ENCODE assay signal across 15 cellular contexts in genomic region chr5:17267099-17267498, GRCh38. TPM values are rescaled to one million over a fixed set of nuclear protein-coding genes. Genes with fewer than 3 reads are reported as not detected.
DNase-seq lines count a peak whose midpoint lies in the region; ATAC-seq and TF ChIP-seq lines count a peak whose summit lies in the region.
"Had no signal": no experiment of that assay in that cellular context is flagged by ENCODE, and none has a peak within 500 bp of the region (broad histone marks: within the 10 kb centered on the region; RNA-seq: fewer than 3 reads in every experiment).

No MANE protein-coding gene starts in this region.

- H3K36me3 Mint-ChIP-seq in glutamatergic neuron (ENCODE audit: unreplicated experiment), result no peaks in the 10 kb centered on the region
- H3K36me3 Mint-ChIP-seq: activated naive CD8-positive, alpha-beta T cell treated with anti-CD3 and anti-CD28 coated beads, Interleukin-2, amount 10 ng/mL, durations not matched to agents 7 days and 5 days had no signal

- TF ChIP-seq CTCF in glutamatergic neuron (IDR thresholded peaks at IDR 0.05; ENCODE audit: partially characterized antibody, unreplicated experiment) (no peak), tibial artery (IDR thresholded peaks at IDR 0.05) (no peak)

- H3K4me1 Mint-ChIP-seq in glutamatergic neuron (ENCODE audit: low read depth, unreplicated experiment), result peaks cover 64% of the 10 kb centered on the region
- H3K4me1 Mint-ChIP-seq: activated naive CD8-positive, alpha-beta T cell treated with anti-CD3 and anti-CD28 coated beads, Interleukin-2, amount 10 ng/mL, durations not matched to agents 7 days and 5 days had no signal

- no peak overlapping the region for H3K4me3 ChIP-seq in tibial artery
- H3K4me3 ChIP-seq: gastrocnemius medialis, left ventricle myocardium inferior, stomach had no signal

- ATAC-seq in GM18511 (IDR thresholded peaks at IDR 0.05; ENCODE audit: unreplicated experiment) (peak; percentile 62), GM21737 (IDR thresholded peaks at IDR 0.05; ENCODE audit: unreplicated experiment) (peak; percentile 41), HG03354 (IDR thresholded peaks at IDR 0.05; ENCODE audit: poor library complexity, severe bottlenecking, unreplicated experiment) (peak; percentile 64), GM18505 (IDR thresholded peaks at IDR 0.05; ENCODE audit: unreplicated experiment) (no peak)
- ATAC-seq: gastrocnemius medialis had no signal

- peaks cover 12% of the 10 kb centered on the region for H3K27me3 Mint-ChIP-seq in glutamatergic neuron (ENCODE audit: unreplicated experiment)
- H3K27me3 Mint-ChIP-seq: activated naive CD8-positive, alpha-beta T cell treated with anti-CD3 and anti-CD28 coated beads, Interleukin-2, amount 10 ng/mL, durations not matched to agents 7 days and 5 days; dendritic cell treated with granulocyte-macrophage colony-stimulating factor and Interleukin-4, amounts not matched to agents 40 ng/mL and 50 ng/mL, for 4 days had no signal

- no peak for DNase-seq in glutamatergic neuron
- no peak for DNase-seq in activated CD4-positive, alpha-beta T cell treated with anti-CD3 and anti-CD28 coated beads, Interleukin-2, amount 50 U/mL, for 1 hour
- no peak for DNase-seq in tibial artery
- DNase-seq in stimulated activated CD4-positive, alpha-beta T cell treated with anti-CD3 and anti-CD28 coated beads, Interleukin-2, amount 100 ng/mL, for 48 hours, result no peak
- DNase-seq: activated naive CD8-positive, alpha-beta T cell treated with anti-CD3 and anti-CD28 coated beads, Interleukin-2, amount 10 ng/mL, durations not matched to agents 7 days and 5 days; gastrocnemius medialis; left ventricle myocardium inferior; NCI-H774; occipital lobe; stomach had no signal

- peak overlapping the region; percentile 52 for H3K27ac Mint-ChIP-seq in glutamatergic neuron (ENCODE audit: unreplicated experiment)
- H3K27ac Mint-ChIP-seq: activated naive CD8-positive, alpha-beta T cell treated with anti-CD3 and anti-CD28 coated beads, Interleukin-2, amount 10 ng/mL, durations not matched to agents 7 days and 5 days; dendritic cell treated with granulocyte-macrophage colony-stimulating factor and Interleukin-4, amounts not matched to agents 40 ng/mL and 50 ng/mL, for 4 days had no signal

- TF ChIP-seq POLR2A in GM18505 (IDR thresholded peaks at IDR 0.05; ENCODE audit: borderline replicate concordance, extremely low read depth, insufficient read depth, insufficient read length), result no peak

- H3K9me3 Mint-ChIP-seq in glutamatergic neuron (ENCODE audit: unreplicated experiment), result peaks cover 8% of the 10 kb centered on the region
- H3K9me3 Mint-ChIP-seq: activated naive CD8-positive, alpha-beta T cell treated with anti-CD3 and anti-CD28 coated beads, Interleukin-2, amount 10 ng/mL, durations not matched to agents 7 days and 5 days; dendritic cell treated with granulocyte-macrophage colony-stimulating factor and Interleukin-4, amounts not matched to agents 40 ng/mL and 50 ng/mL, for 4 days had no signal

- no peaks in the 10 kb centered on the region for H3K36me3 ChIP-seq in tibial artery
- H3K36me3 ChIP-seq: gastrocnemius medialis, left ventricle myocardium inferior, stomach had no signal

- H3K27me3 ChIP-seq in tibial artery, result no peaks in the 10 kb centered on the region
- H3K27me3 ChIP-seq: gastrocnemius medialis, stomach had no signal

- H3K4me1 ChIP-seq in tibial artery, result no peaks in the 10 kb centered on the region
- H3K4me1 ChIP-seq: gastrocnemius medialis, left ventricle myocardium inferior, stomach had no signal

- H3K9me3 ChIP-seq in tibial artery, result no peaks in the 10 kb centered on the region
- H3K9me3 ChIP-seq: gastrocnemius medialis, left ventricle myocardium inferior, stomach had no signal

- peak overlapping the region; percentile 58 for H3K4me3 Mint-ChIP-seq in glutamatergic neuron (ENCODE audit: unreplicated experiment)
- H3K4me3 Mint-ChIP-seq: activated naive CD8-positive, alpha-beta T cell treated with anti-CD3 and anti-CD28 coated beads, Interleukin-2, amount 10 ng/mL, durations not matched to agents 7 days and 5 days; dendritic cell treated with granulocyte-macrophage colony-stimulating factor and Interleukin-4, amounts not matched to agents 40 ng/mL and 50 ng/mL, for 4 days had no signal

- no peak overlapping the region for H3K27ac ChIP-seq in tibial artery
- H3K27ac ChIP-seq: gastrocnemius medialis, left ventricle myocardium inferior, stomach had no signal

- intact Hi-C loops in tibial artery (cut with DNase I; ENCODE audit: low total_unique reads), result no loop called here

RNA-seq across cellular contexts. Expression of gene BASP1, which starts 49.7 kb away (rescaled TPM):
- 832 TPM for total RNA-seq in glutamatergic neuron (ENCODE audit: unreplicated experiment)
